8 cellular contexts compared by ENCODE assay signal in the genomic region with DNA sequence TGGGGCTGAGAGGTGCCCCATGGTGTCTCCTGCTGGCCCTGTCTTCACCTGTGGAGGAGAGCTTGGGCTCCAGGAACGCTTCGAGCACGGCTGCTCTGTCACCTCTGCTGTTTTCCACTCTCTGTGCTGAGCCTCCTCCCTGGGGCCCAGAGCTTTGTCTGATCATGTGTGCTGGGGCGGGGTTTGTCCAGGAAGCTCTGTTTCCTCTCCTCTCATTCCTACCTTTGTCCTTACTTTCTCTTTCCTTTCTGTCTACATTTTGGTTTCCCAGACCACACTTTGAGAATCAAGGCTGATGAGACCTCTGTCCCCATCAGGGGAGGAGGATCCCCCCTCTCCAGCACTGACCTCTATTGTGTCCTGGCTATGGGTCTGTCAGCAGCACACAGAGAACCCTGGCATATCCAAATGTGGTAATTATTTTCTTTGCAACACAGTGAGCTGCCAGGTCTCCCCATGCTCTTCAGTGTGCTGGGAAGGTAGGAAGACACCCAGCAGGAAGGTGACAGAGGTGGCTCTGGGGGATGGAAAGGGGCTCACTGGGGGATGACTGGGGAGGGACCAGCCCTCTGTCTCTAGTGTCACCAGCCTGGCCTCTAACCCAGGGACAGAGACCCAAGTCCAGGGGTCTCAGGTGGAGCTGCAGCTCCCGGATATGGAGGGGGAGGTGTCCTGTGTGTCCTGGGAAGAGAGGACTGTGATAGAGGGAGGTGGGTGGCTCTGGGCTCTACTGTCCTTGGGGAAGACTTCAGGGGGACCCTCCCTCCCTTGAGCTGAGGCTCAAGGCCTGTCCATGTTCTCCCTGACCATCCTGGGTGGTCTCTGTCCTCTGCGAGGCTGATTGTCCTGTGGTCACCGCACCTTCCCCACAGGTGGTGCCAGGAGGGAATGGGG. TPM values are rescaled to one million over a fixed set of nuclear protein-coding genes. Genes with fewer than 3 reads are reported as not detected.
DNase-seq lines count a peak whose midpoint lies in the region; ATAC-seq and TF ChIP-seq lines count a peak whose summit lies in the region.

A gene (minus strand): TSS at position 128 of the 894 bp plus-strand sequence. CDS start 107 bp downstream, at position 21.

- H3K4me3 Mint-ChIP-seq in activated naive CD8-positive, alpha-beta T cell treated with anti-CD3 and anti-CD28 coated beads, Interleukin-2, amount 10 ng/mL, durations not matched to agents 7 days and 5 days: peak within 1 kb of the TSS; percentile 99
- H3K4me3 Mint-ChIP-seq in stimulated activated naive CD8-positive, alpha-beta T cell treated with anti-CD3 and anti-CD28 coated beads, Interleukin-15, amount 100 ng/mL, for 72 hours: peak within 1 kb of the TSS; percentile 85 to 89

- H3K4me1 ChIP-seq in lung (ENCODE audit: control insufficient read depth in 2 of 2, insufficient read depth in 2 of 2, low read length in 2 of 2): peaks cover 0 to 12% of the 10 kb centered on the region in 2 donors

- no peaks in the 10 kb centered on the region for H3K27me3 ChIP-seq in lung (ENCODE audit: control insufficient read depth, insufficient read depth)

- TF ChIP-seq CTCF in RWPE1 (conservative IDR thresholded peaks at IDR 0.05; ENCODE audit: low read depth) (no peak), lung (IDR thresholded peaks at IDR 0.05; ENCODE audit: control extremely low read depth, extremely low read depth) (no peak)

- H3K27me3 Mint-ChIP-seq in activated naive CD8-positive, alpha-beta T cell treated with anti-CD3 and anti-CD28 coated beads, Interleukin-2, amount 10 ng/mL, durations not matched to agents 7 days and 5 days: no peaks in the 10 kb centered on the region
- H3K27me3 Mint-ChIP-seq in stimulated activated naive CD8-positive, alpha-beta T cell treated with anti-CD3 and anti-CD28 coated beads, Interleukin-15, amount 100 ng/mL, for 72 hours: no peaks in the 10 kb centered on the region

- H3K4me3 ChIP-seq in lung: no peak within 1 kb of the TSS

- H3K36me3 ChIP-seq in lung (ENCODE audit: control insufficient read depth in 2 of 2, insufficient read depth in 2 of 2, low read length in 2 of 2): no peaks in the 10 kb centered on the region

- CTCF ChIA-PET in RWPE1 (lab: Yijun Ruan, JAX): interaction anchor here (0.6 to 2.2 kb wide), 7 partner anchors 9 to 415 kb away, joined by 3 to 19 read pairs (median 6); no protein-coding TSS in a partner anchor

- POLR2A ChIA-PET in RWPE1 (lab: Yijun Ruan, JAX; ENCODE audit: low non-redundant PET): no interaction called here
- POLR2A ChIA-PET in activated naive CD8-positive, alpha-beta T cell treated with anti-CD3 and anti-CD28 coated beads, Interleukin-2, amount 10 ng/mL, durations not matched to agents 7 days and 5 days (lab: Charles Lee): interaction anchor here (0.6 to 2.8 kb wide), 10 partner anchors 10 to 231 kb away, joined by 3 to 34 read pairs (median 6); no protein-coding TSS in a partner anchor

- peak within 1 kb of the TSS; percentile 37 for H3K27ac ChIP-seq in RWPE1
- H3K27ac ChIP-seq in lung (ENCODE audit: low read depth in 1 of 2, low read length in 1 of 2): peak within 1 kb of the TSS in 1 of 2 donors; percentile 69

- H3K4me1 Mint-ChIP-seq in activated naive CD8-positive, alpha-beta T cell treated with anti-CD3 and anti-CD28 coated beads, Interleukin-2, amount 10 ng/mL, durations not matched to agents 7 days and 5 days: peaks cover 56% of the 10 kb centered on the region
- H3K4me1 Mint-ChIP-seq in stimulated activated naive CD8-positive, alpha-beta T cell treated with anti-CD3 and anti-CD28 coated beads, Interleukin-15, amount 100 ng/mL, for 72 hours: peaks cover 41% of the 10 kb centered on the region

- H3K9me3 ChIP-seq in lung (ENCODE audit: control insufficient read depth in 2 of 2, insufficient read depth in 1 of 2, low read length in 1 of 2): no peaks in the 10 kb centered on the region

- peaks cover 34% of the 10 kb centered on the region for H3K36me3 Mint-ChIP-seq in activated naive CD8-positive, alpha-beta T cell treated with anti-CD3 and anti-CD28 coated beads, Interleukin-2, amount 10 ng/mL, durations not matched to agents 7 days and 5 days

- DNase-seq in RWPE1 (ENCODE audit: low spot score) (peak; percentile 70), lung (ENCODE audit: low spot score) (peak; percentile 51), putamen (ENCODE audit: low spot score) (no peak), NCI-H2081 (lab: John Stamatoyannopoulos, UW) (no peak)
- peak; percentile 64 for DNase-seq in activated naive CD8-positive, alpha-beta T cell treated with anti-CD3 and anti-CD28 coated beads, Interleukin-2, amount 10 ng/mL, durations not matched to agents 7 days and 5 days
- DNase-seq in stimulated activated naive CD8-positive, alpha-beta T cell treated with anti-CD3 and anti-CD28 coated beads, Interleukin-15, amount 100 ng/mL, for 72 hours: peak; percentile 27 to 52

- peak within 1 kb of the TSS; percentile 92 for H3K27ac Mint-ChIP-seq in activated naive CD8-positive, alpha-beta T cell treated with anti-CD3 and anti-CD28 coated beads, Interleukin-2, amount 10 ng/mL, durations not matched to agents 7 days and 5 days
- H3K27ac Mint-ChIP-seq in stimulated activated naive CD8-positive, alpha-beta T cell treated with anti-CD3 and anti-CD28 coated beads, Interleukin-15, amount 100 ng/mL, for 72 hours: peak within 1 kb of the TSS; percentile 96 to 99

- H3K9me3 Mint-ChIP-seq in activated naive CD8-positive, alpha-beta T cell treated with anti-CD3 and anti-CD28 coated beads, Interleukin-2, amount 10 ng/mL, durations not matched to agents 7 days and 5 days: no peaks in the 10 kb centered on the region
- no peaks in the 10 kb centered on the region for H3K9me3 Mint-ChIP-seq in stimulated activated naive CD8-positive, alpha-beta T cell treated with anti-CD3 and anti-CD28 coated beads, Interleukin-15, amount 100 ng/mL, for 72 hours

- ATAC-seq in GM18909 (IDR thresholded peaks at IDR 0.05; ENCODE audit: poor library complexity, unreplicated experiment): peak; percentile 10
- peak; percentile 87 for ATAC-seq in activated naive CD8-positive, alpha-beta T cell treated with anti-CD3 and anti-CD28 coated beads, Interleukin-2, amount 10 ng/mL, durations not matched to agents 7 days and 5 days (ENCODE audit: low read depth)
- ATAC-seq in lung (ENCODE audit: insufficient read depth, low FRiP score): peak; percentile 44
- ATAC-seq in stimulated activated naive CD8-positive, alpha-beta T cell treated with anti-CD3 and anti-CD28 coated beads, Interleukin-15, amount 100 ng/mL, for 72 hours: peak; percentile 76
- no peak for ATAC-seq in HG03571 (IDR thresholded peaks at IDR 0.05; ENCODE audit: unreplicated experiment)

- 33 to 34% methylated on average over 7 of the region's 7 CpGs for WGBS in lung, 2 donors

RNA-seq across cellular contexts. Expression of the gene that starts here (rescaled TPM):
- total RNA-seq in activated naive CD8-positive, alpha-beta T cell treated with anti-CD3 and anti-CD28 coated beads, Interleukin-2, amount 10 ng/mL, durations not matched to agents 7 days and 5 days: 10 to 100 TPM; 34.2 to 38.3 TPM
- 10 to 100 TPM in 1 of 2 donors, 1 to 10 TPM in 1; 9.4 to 11.2 TPM for total RNA-seq in lung
- polyA plus RNA-seq in lung: 10 to 100 TPM in 1 of 2 donors, 1 to 10 TPM in 1; 3.6 to 26.8 TPM

Comparison
In these comparisons a context has a peak if more than half of its experiments do, and no peak if none do; other contexts are left out.
1. DNase-seq: peak in RWPE1 (single experiment), activated naive CD8-positive, alpha-beta T cell treated with anti-CD3 and anti-CD28 coated beads, Interleukin-2, amount 10 ng/mL, durations not matched to agents 7 days and 5 days (single experiment), lung (single experiment) and stimulated activated naive CD8-positive, alpha-beta T cell treated with anti-CD3 and anti-CD28 coated beads, Interleukin-15, amount 100 ng/mL, for 72 hours (2 of 2); none in putamen (single experiment) and NCI-H2081 (0 of 2).